ENCODE assay signal across 8 cellular contexts in genomic region chr1:27671964-27672749, GRCh38. TPM values are rescaled to one million over a fixed set of nuclear protein-coding genes. Genes with fewer than 3 reads are reported as not detected.
DNase-seq lines count a peak whose midpoint lies in the region; ATAC-seq and TF ChIP-seq lines count a peak whose summit lies in the region.

TSS of gene IFI6 (minus strand) at chr1:27672192. CDS start at chr1:27669314, 2,878 bp downstream.

- H3K4me1 ChIP-seq in A673 (ENCODE audit: insufficient read depth, low read length, poor library complexity, severe bottlenecking) = peaks cover 9% of the 10 kb centered on the region

- H3K4me3 ChIP-seq in A673 (ENCODE audit: low read depth, low read length, poor library complexity, severe bottlenecking) (peak within 1 kb of the TSS; percentile 40), WERI-Rb-1 (ENCODE audit: low read depth, low read length) (peak within 1 kb of the TSS; percentile 49), cardiac fibroblast (replicated peaks in 1 of 2; ENCODE audit: low read depth in 2 of 2, low read length in 2 of 2) (peak within 1 kb of the TSS; percentile 38 to 70)

- no peaks in the 10 kb centered on the region for H3K36me3 ChIP-seq in A673 (ENCODE audit: insufficient read depth, low read length, poor library complexity, severe bottlenecking)
- H3K36me3 ChIP-seq in WERI-Rb-1 = no peaks in the 10 kb centered on the region

- peak within 1 kb of the TSS; percentile 62 for H3K27ac ChIP-seq in A673 (ENCODE audit: low read depth, low read length, poor library complexity, severe bottlenecking)
- peak within 1 kb of the TSS; percentile 56 for H3K27ac ChIP-seq in WERI-Rb-1

- TF ChIP-seq CTCF in A673 (conservative IDR thresholded peaks at IDR 0.05; ENCODE audit: low read depth, low read length) = peak; percentile 49
- peak; percentile 39 for TF ChIP-seq CTCF in WERI-Rb-1 (IDR thresholded peaks at IDR 0.05; ENCODE audit: low read depth, low read length)
- TF ChIP-seq CTCF in cardiac fibroblast (IDR thresholded peaks at IDR 0.05; ENCODE audit: low read depth, low read length) = peak; percentile 52

- CTCF ChIA-PET in A673 (lab: Charles Lee) = interaction anchor here (0.5 to 1.1 kb wide), 2 partner anchors 53 to 97 kb away, joined by 4 to 5 read pairs; partner anchors contain the start of gene FAM76A

- POLR2A ChIA-PET in A673 (lab: Charles Lee; ENCODE audit: low non-redundant PET) = interaction anchor here (0.9 kb wide), 1 partner anchor 54 kb away, joined by 3 read pairs; the partner anchor contains the start of gene FAM76A

- H3K9me3 ChIP-seq in A673 (ENCODE audit: low read depth, low read length, poor library complexity, severe bottlenecking) (no peaks in the 10 kb centered on the region), WERI-Rb-1 (ENCODE audit: severe bottlenecking) (no peaks in the 10 kb centered on the region)

- DNase-seq in A673 (ENCODE audit: low spot score) = peak; percentile 99
- peak; percentile 96 for DNase-seq in NCI-H2196 treated with DMSO at 0.1 percent for 48 hours (lab: John Stamatoyannopoulos, UW; ENCODE audit: unreplicated experiment)
- DNase-seq in WERI-Rb-1 = peak; percentile 82
- DNase-seq in cardiac fibroblast (ENCODE audit: low read depth in 2 of 2) = peak; percentile 97
- peak; percentile 97 for DNase-seq in inferior parietal cortex (ENCODE audit: extremely low spot score)
- peak; percentile 91 for DNase-seq in smooth muscle cell of the brain vasculature (ENCODE audit: low read depth, low spot score)

- BruUV-seq in A673 (replicated peaks; lab: Mats Ljungman, UMichigan) = no TSS peak

- intact Hi-C loops in A673 (cut with micrococcal nuclease; ENCODE audit: unreplicated experiment) = no loop called here

- H3K27me3 ChIP-seq in A673 (replicated peaks; ENCODE audit: insufficient read depth, low read depth, low read length, poor library complexity) = no peaks in the 10 kb centered on the region
- H3K27me3 ChIP-seq in WERI-Rb-1 (ENCODE audit: insufficient read depth, low read depth, severe bottlenecking) = no peaks in the 10 kb centered on the region

- ATAC-seq in GM18520 (IDR thresholded peaks at IDR 0.05; ENCODE audit: unreplicated experiment) (peak; percentile 65), HG03097 (IDR thresholded peaks at IDR 0.05; ENCODE audit: low FRiP score, unreplicated experiment) (peak; percentile 75)

RNA-seq across cellular contexts. Expression of gene IFI6, which starts in this region (rescaled TPM):
- total RNA-seq in A673 (2021) = 18.7 and 19.4 TPM in 2 replicates

Comparison
In these comparisons a context has a peak if more than half of its experiments do, and no peak if none do; other contexts are left out.
1. Peak in every context shown above with its lines: DNase-seq, ATAC-seq, H3K4me3 ChIP-seq and H3K27ac ChIP-seq.